In genomic region chr21:15285567-15285966, GRCh38 we compare ENCODE assay signal across 25 cellular contexts.
"Had no signal": no experiment of that assay in that cellular context is flagged by ENCODE, and none has a peak within 500 bp of the region (broad histone marks: within the 10 kb centered on the region; RNA-seq: fewer than 3 reads in every experiment).

No MANE protein-coding gene starts in this region.

- DNase-seq: colonic mucosa; effector CD8-positive, alpha-beta T cell; esophagus squamous epithelium; foreskin melanocyte; kidney; left lung; mesenchymal stem cell; natural killer cell; stimulated activated CD4-positive, alpha-beta T cell treated with anti-CD3 and anti-CD28 coated beads, Interleukin-2, amount 100 ng/mL, for 24 hours; stimulated activated CD4-positive, alpha-beta T cell treated with anti-CD3 and anti-CD28 coated beads, Interleukin-4, amount 100 ng/mL, for 24 hours; stimulated activated naive CD4-positive, alpha-beta T cell treated with Interleukin-2 at 50 U/mL for 16 hours; stomach; testis; tibial artery; upper lobe of left lung; uterus had no signal

- ATAC-seq: left lung; natural killer cell; sciatic nerve; stimulated activated effector memory CD8-positive, alpha-beta T cell treated with anti-CD3 and anti-CD28 coated beads, Interleukin-12 subunit alpha, Interleukin-12 subunit beta, amount 100 ng/mL, for 72 hours had no signal

- H3K9me3 ChIP-seq: colonic mucosa, esophagus squamous epithelium, right atrium auricular region, testis, upper lobe of left lung, uterus had no signal

- H3K9ac ChIP-seq: neural progenitor cell, parathyroid adenoma had no signal

- H3K79me2 ChIP-seq: parathyroid adenoma had no signal

- H3K27me3 ChIP-seq: colonic mucosa, esophagus squamous epithelium, left lung, neural progenitor cell, right atrium auricular region, stomach, testis, tibial artery, upper lobe of left lung, uterus had no signal

- H3K27ac ChIP-seq: colonic mucosa, esophagus squamous epithelium, left lung, neural progenitor cell, parathyroid adenoma, right atrium auricular region, stomach, testis, tibial artery, upper lobe of left lung, uterus had no signal

- H3K27me3 Mint-ChIP-seq: dendritic cell treated with granulocyte-macrophage colony-stimulating factor and Interleukin-4, amounts not matched to agents 40 ng/mL and 50 ng/mL, for 4 days; progenitor cell of endocrine pancreas had no signal

- H2AFZ ChIP-seq: neural progenitor cell, parathyroid adenoma had no signal

- H3K4me1 ChIP-seq: colonic mucosa, left lung, neural progenitor cell, parathyroid adenoma, right atrium auricular region, testis, tibial artery, upper lobe of left lung, uterus had no signal

- H3K4me1 Mint-ChIP-seq: central memory CD8-positive, alpha-beta T cell; natural killer cell; neural progenitor cell; stimulated activated effector memory CD8-positive, alpha-beta T cell treated with anti-CD3 and anti-CD28 coated beads, Interleukin-12 subunit alpha, Interleukin-12 subunit beta, amount 100 ng/mL, for 72 hours had no signal

- H3K27ac Mint-ChIP-seq: dendritic cell treated with granulocyte-macrophage colony-stimulating factor and Interleukin-4, amounts not matched to agents 40 ng/mL and 50 ng/mL, for 4 days; mesothelial cell of epicardium; natural killer cell; neural progenitor cell; progenitor cell of endocrine pancreas; stimulated activated effector memory CD8-positive, alpha-beta T cell treated with anti-CD3 and anti-CD28 coated beads, Interleukin-12 subunit alpha, Interleukin-12 subunit beta, amount 100 ng/mL, for 72 hours had no signal

- H3K9me3 Mint-ChIP-seq: central memory CD8-positive, alpha-beta T cell; natural killer cell had no signal

- H3K4me3 ChIP-seq: colonic mucosa, esophagus squamous epithelium, left lung, neural progenitor cell, right atrium auricular region, stomach, testis, tibial artery, upper lobe of left lung, uterus had no signal

- H3K36me3 ChIP-seq: colonic mucosa, esophagus squamous epithelium, left lung, neural progenitor cell, right atrium auricular region, stomach, tibial artery, upper lobe of left lung, uterus had no signal

- H3K4me3 Mint-ChIP-seq: central memory CD8-positive, alpha-beta T cell; dendritic cell treated with granulocyte-macrophage colony-stimulating factor and Interleukin-4, amounts not matched to agents 40 ng/mL and 50 ng/mL, for 4 days; mesothelial cell of epicardium; natural killer cell; neural progenitor cell; stimulated activated effector memory CD8-positive, alpha-beta T cell treated with anti-CD3 and anti-CD28 coated beads, Interleukin-12 subunit alpha, Interleukin-12 subunit beta, amount 100 ng/mL, for 72 hours had no signal

- H3K4me2 ChIP-seq: neural progenitor cell had no signal

- H3K36me3 Mint-ChIP-seq: natural killer cell; neural progenitor cell; stimulated activated effector memory CD8-positive, alpha-beta T cell treated with anti-CD3 and anti-CD28 coated beads, Interleukin-12 subunit alpha, Interleukin-12 subunit beta, amount 100 ng/mL, for 72 hours had no signal
